1 cellular context compared by ENCODE assay signal in the genomic region with DNA sequence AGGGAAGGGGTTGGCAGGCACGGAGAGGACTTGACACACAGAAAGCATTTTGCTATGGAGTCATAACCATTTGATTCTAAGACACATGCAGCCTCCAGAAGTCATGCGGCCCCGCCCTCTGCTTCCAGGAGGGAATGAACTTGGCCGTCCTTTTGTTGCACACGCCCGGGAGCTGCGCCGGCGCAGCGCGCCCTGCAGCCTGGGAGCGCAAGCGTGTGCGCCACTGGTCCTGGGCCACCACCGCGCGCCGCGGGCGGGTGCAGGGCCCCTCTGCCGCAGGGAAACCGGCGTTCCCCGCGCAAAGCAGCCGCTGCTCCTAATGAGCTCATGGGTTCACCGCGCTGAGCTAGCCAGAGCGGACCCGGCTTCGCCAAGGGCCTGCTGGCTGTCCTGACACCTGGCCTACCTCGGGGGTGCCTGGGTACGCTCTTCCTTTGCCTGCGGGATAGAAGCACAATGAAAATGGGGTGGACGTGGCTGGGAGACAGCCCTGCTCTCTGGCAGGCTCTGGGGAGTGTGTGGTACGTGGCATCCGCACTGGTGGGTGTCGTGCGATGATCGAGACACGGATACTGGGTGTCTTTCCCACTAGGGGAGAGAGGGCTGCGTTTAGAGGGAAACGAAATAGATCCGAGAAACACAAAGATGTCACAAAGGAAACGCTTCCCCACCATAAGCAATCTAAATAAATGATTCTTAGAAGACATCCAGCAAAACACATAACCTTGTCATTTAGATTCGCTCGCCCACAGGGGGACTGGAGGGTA.
TF ChIP-seq lines count a peak whose summit lies in the region.

No MANE protein-coding gene starts in this region.

TF ChIP-seq in SK-N-SH, 30 proteins besides CTCF, POLR2A, EP300 and RAD21 (continued from another document):
- TF ChIP-seq FOXJ3 (CRISPR knock-in tag; IDR thresholded peaks at IDR 0.05) (no peak), MEF2A (IDR thresholded peaks at IDR 0.05; ENCODE audit: borderline replicate concordance, low read depth) (no peak), TAF1 (IDR thresholded peaks at IDR 0.05; ENCODE audit: borderline replicate concordance, low read depth, low read length) (peak; percentile 45; the same call in 1 of the 2 replicates), CHD2 (IDR thresholded peaks at IDR 0.05; ENCODE audit: low read length, partially characterized antibody) (no peak), RCOR1 (IDR thresholded peaks at IDR 0.05; ENCODE audit: low read length) (no peak), GATA2 (CRISPR knock-in tag; IDR thresholded peaks at IDR 0.05) (no peak), USF2 (IDR thresholded peaks at IDR 0.05; ENCODE audit: borderline replicate concordance, low read depth, low read length) (no peak), NRF1 (IDR thresholded peaks at IDR 0.05; ENCODE audit: low read depth, low read length) (peak; percentile 85), FOXM1 (IDR thresholded peaks at IDR 0.05; ENCODE audit: low read depth) (no peak), MXI1 (IDR thresholded peaks at IDR 0.05; ENCODE audit: low read depth, low read length) (peak; percentile 87), USF1 (IDR thresholded peaks at IDR 0.05; ENCODE audit: borderline replicate concordance, low read depth) (peak; percentile 22; the same call in 1 of the 2 replicates), TCF12 (IDR thresholded peaks at IDR 0.05) (no peak; the same call in 1 of the 2 replicates), SIN3A (IDR thresholded peaks at IDR 0.05; ENCODE audit: borderline replicate concordance, low read depth, low read length) (peak; percentile 15; the same call in 1 of the 2 replicates), EZH2phosphoT487 (IDR thresholded peaks at IDR 0.05; ENCODE audit: borderline replicate concordance, low read depth) (no peak)
TF ChIP-seq in SK-N-SH: peak in this region for 6.
